Comparison of ENCODE assay signal across 34 cellular contexts in genomic region chr7:5482020-5482498, GRCh38.
"Had no signal": no experiment of that assay in that cellular context is flagged by ENCODE, and none has a peak within 500 bp of the region (broad histone marks: within the 10 kb centered on the region; RNA-seq: fewer than 3 reads in every experiment).

No MANE protein-coding gene starts in this region.

- ATAC-seq: activated CD4-positive, alpha-beta T cell treated with anti-CD3 and anti-CD28 coated beads for 36 hours; activated CD8-positive, alpha-beta memory T cell treated with anti-CD3 and anti-CD28 coated beads, Interleukin-2, amount 10 ng/mL, durations not matched to agents 7 days and 5 days; activated CD8-positive, alpha-beta T cell treated with anti-CD3 and anti-CD28 coated beads, Interleukin-2, amount 10 ng/mL, durations not matched to agents 7 days and 5 days; activated naive CD4-positive, alpha-beta T cell treated with anti-CD3 and anti-CD28 coated beads, Interleukin-2, amount 50 U/mL, for 72 hours; T-helper 17 cell had no signal

- DNase-seq: activated CD4-positive, alpha-beta memory T cell treated with anti-CD3 and anti-CD28 coated beads for 36 hours; activated CD4-positive, alpha-beta T cell treated with anti-CD3 and anti-CD28 coated beads for 36 hours; activated CD4-positive, alpha-beta T cell treated with anti-CD3 and anti-CD28 coated beads, Interleukin-2, amount 10 ng/mL, durations not matched to agents 24 days and 14 days; activated CD4-positive, CD25-positive, alpha-beta regulatory T cell; activated CD4-positive, CD25-positive, alpha-beta regulatory T cell treated with anti-CD3 and anti-CD28 coated beads, Interleukin-2, amount 50 U/mL, for 72 hours; activated CD8-positive, alpha-beta memory T cell treated with anti-CD3 and anti-CD28 coated beads, Interleukin-2, amount 10 ng/mL, durations not matched to agents 7 days and 5 days; activated CD8-positive, alpha-beta memory T cell treated with anti-CD3 and anti-CD28 coated beads, Interleukin-2, amount 50 U/mL, for 4 hours; activated CD8-positive, alpha-beta T cell treated with anti-CD3 and anti-CD28 coated beads, Interleukin-2, amount 10 ng/mL, durations not matched to agents 7 days and 5 days; activated gamma-delta T cell; activated naive CD4-positive, alpha-beta T cell; activated naive CD4-positive, alpha-beta T cell treated with anti-CD3 and anti-CD28 coated beads, Interleukin-2, amount 10 ng/mL, durations not matched to agents 7 days and 5 days; activated naive CD8-positive, alpha-beta T cell treated with anti-CD3 and anti-CD28 coated beads, Interleukin-2, amount 10 ng/mL, durations not matched to agents 7 days and 5 days; activated T-cell treated with anti-CD3 and anti-CD28 coated beads, Interleukin-2, amount 50 U/mL, for 1 hour; activated T-cell treated with anti-CD3 and anti-CD28 coated beads, Interleukin-2, amount 50 U/mL, for 48 hours; central memory CD4-positive, alpha-beta T cell; cerebellar nuclear complex; colonic mucosa; effector CD8-positive, alpha-beta T cell; esophagus squamous epithelium; head of caudate nucleus; T-helper 17 cell; T1000 had no signal

- H3K4me3 ChIP-seq: ascending aorta, breast epithelium, cardiac muscle cell, colonic mucosa, esophagus squamous epithelium had no signal

- H3K27ac ChIP-seq: ascending aorta, breast epithelium, cardiac muscle cell, colonic mucosa, epithelial cell of prostate, esophagus squamous epithelium had no signal

- H3K4me3 Mint-ChIP-seq: activated CD4-positive, alpha-beta memory T cell treated with anti-CD3 and anti-CD28 coated beads for 36 hours; activated CD4-positive, alpha-beta T cell treated with anti-CD3 and anti-CD28 coated beads for 36 hours; activated CD4-positive, alpha-beta T cell treated with anti-CD3 and anti-CD28 coated beads, Interleukin-2, amount 10 ng/mL, durations not matched to agents 24 days and 14 days; activated CD8-positive, alpha-beta memory T cell treated with anti-CD3 and anti-CD28 coated beads, Interleukin-2, amount 10 ng/mL, durations not matched to agents 7 days and 5 days; activated CD8-positive, alpha-beta T cell treated with anti-CD3 and anti-CD28 coated beads, Interleukin-2, amount 10 ng/mL, durations not matched to agents 7 days and 5 days; activated naive CD4-positive, alpha-beta T cell treated with anti-CD3 and anti-CD28 coated beads, Interleukin-2, amount 10 ng/mL, durations not matched to agents 7 days and 5 days; activated naive CD8-positive, alpha-beta T cell treated with anti-CD3 and anti-CD28 coated beads, Interleukin-2, amount 10 ng/mL, durations not matched to agents 7 days and 5 days; activated T-helper 1 cell treated with anti-CD3 and anti-CD28 coated beads, Interleukin-12 subunit alpha, Interleukin-12 subunit beta, Interleukin-2, Interleukin-4 antibody, amounts not matched to agents 30 ng/mL and 10 ng/mL and 1 ng/mL, durations not matched to agents 14 hours and 24 hours and 36 hours; brain; T-helper 17 cell; T-helper 2 cell treated with Interferon-gamma antibody and Interleukin-4, amounts not matched to agents 5 μg/mL and 100 μg/mL, for 36 hours had no signal

- H3K36me3 ChIP-seq: ascending aorta, breast epithelium, cardiac muscle cell, colonic mucosa had no signal

- H3K27ac Mint-ChIP-seq: activated CD4-positive, alpha-beta memory T cell treated with anti-CD3 and anti-CD28 coated beads for 36 hours; activated CD4-positive, alpha-beta T cell treated with anti-CD3 and anti-CD28 coated beads for 36 hours; activated CD4-positive, alpha-beta T cell treated with anti-CD3 and anti-CD28 coated beads, Interleukin-2, amount 10 ng/mL, durations not matched to agents 24 days and 14 days; activated CD8-positive, alpha-beta memory T cell treated with anti-CD3 and anti-CD28 coated beads, Interleukin-2, amount 10 ng/mL, durations not matched to agents 7 days and 5 days; activated CD8-positive, alpha-beta T cell treated with anti-CD3 and anti-CD28 coated beads, Interleukin-2, amount 10 ng/mL, durations not matched to agents 7 days and 5 days; activated naive CD4-positive, alpha-beta T cell treated with anti-CD3 and anti-CD28 coated beads, Interleukin-2, amount 10 ng/mL, durations not matched to agents 7 days and 5 days; activated naive CD8-positive, alpha-beta T cell treated with anti-CD3 and anti-CD28 coated beads, Interleukin-2, amount 10 ng/mL, durations not matched to agents 7 days and 5 days; activated T-helper 1 cell treated with anti-CD3 and anti-CD28 coated beads, Interleukin-12 subunit alpha, Interleukin-12 subunit beta, Interleukin-2, Interleukin-4 antibody, amounts not matched to agents 30 ng/mL and 10 ng/mL and 1 ng/mL, durations not matched to agents 14 hours and 24 hours and 36 hours; activated T-helper 2 cell treated with anti-CD3 and anti-CD28 coated beads, Interferon-gamma antibody, Interleukin-2, Interleukin-4, amounts not matched to agents 10 μg/mL and 5 μg/mL and 100 μg/mL, durations not matched to agents 14 hours and 24 hours and 36 hours; T-helper 17 cell; T-helper 2 cell treated with Interferon-gamma antibody and Interleukin-4, amounts not matched to agents 5 μg/mL and 100 μg/mL, for 36 hours had no signal

- H3K27me3 ChIP-seq: ascending aorta, breast epithelium, cardiac muscle cell, colonic mucosa, esophagus squamous epithelium had no signal

- H3K4me1 ChIP-seq: breast epithelium, colonic mucosa had no signal

- FAIRE-seq: endometrium, endothelial cell of umbilical vein, frontal cortex had no signal

- H3K9me3 ChIP-seq: ascending aorta, breast epithelium, colonic mucosa, esophagus squamous epithelium had no signal

- H3K27me3 Mint-ChIP-seq: activated CD4-positive, alpha-beta memory T cell treated with anti-CD3 and anti-CD28 coated beads for 36 hours; activated CD4-positive, alpha-beta T cell treated with anti-CD3 and anti-CD28 coated beads for 36 hours; activated CD4-positive, alpha-beta T cell treated with anti-CD3 and anti-CD28 coated beads, Interleukin-2, amount 10 ng/mL, durations not matched to agents 24 days and 14 days; activated CD8-positive, alpha-beta memory T cell treated with anti-CD3 and anti-CD28 coated beads, Interleukin-2, amount 10 ng/mL, durations not matched to agents 7 days and 5 days; activated naive CD4-positive, alpha-beta T cell treated with anti-CD3 and anti-CD28 coated beads, Interleukin-2, amount 10 ng/mL, durations not matched to agents 7 days and 5 days; activated naive CD8-positive, alpha-beta T cell treated with anti-CD3 and anti-CD28 coated beads, Interleukin-2, amount 10 ng/mL, durations not matched to agents 7 days and 5 days; T-helper 17 cell had no signal

- H3K9me3 Mint-ChIP-seq: activated CD4-positive, alpha-beta memory T cell treated with anti-CD3 and anti-CD28 coated beads for 36 hours; activated CD4-positive, alpha-beta T cell treated with anti-CD3 and anti-CD28 coated beads, Interleukin-2, amount 10 ng/mL, durations not matched to agents 24 days and 14 days; activated naive CD4-positive, alpha-beta T cell treated with anti-CD3 and anti-CD28 coated beads, Interleukin-2, amount 10 ng/mL, durations not matched to agents 7 days and 5 days; activated naive CD4-positive, alpha-beta T cell treated with anti-CD3 and anti-CD28 coated beads, Interleukin-2, amount 50 U/mL, for 72 hours; activated naive CD8-positive, alpha-beta T cell treated with anti-CD3 and anti-CD28 coated beads, Interleukin-2, amount 10 ng/mL, durations not matched to agents 7 days and 5 days; activated T-helper 1 cell treated with anti-CD3 and anti-CD28 coated beads, Interleukin-12 subunit alpha, Interleukin-12 subunit beta, Interleukin-2, Interleukin-4 antibody, amounts not matched to agents 30 ng/mL and 10 ng/mL and 1 ng/mL, durations not matched to agents 14 hours and 24 hours and 36 hours; activated T-helper 2 cell treated with anti-CD3 and anti-CD28 coated beads, Interferon-gamma antibody, Interleukin-2, Interleukin-4, amounts not matched to agents 10 μg/mL and 5 μg/mL and 100 μg/mL, durations not matched to agents 14 hours and 24 hours and 36 hours; brain; T-helper 2 cell treated with Interferon-gamma antibody and Interleukin-4, amounts not matched to agents 5 μg/mL and 100 μg/mL, for 36 hours had no signal
